In genomic region chr22:49855491-49855911, GRCh38 we compare ENCODE assay signal across 9 cellular contexts. TPM values are rescaled to one million over a fixed set of nuclear protein-coding genes. Genes with fewer than 3 reads are reported as not detected.
DNase-seq lines count a peak whose midpoint lies in the region; TF ChIP-seq lines count a peak whose summit lies in the region.
"Had no signal": no experiment of that assay in that cellular context is flagged by ENCODE, and none has a peak within 500 bp of the region (broad histone marks: within the 10 kb centered on the region; RNA-seq: fewer than 3 reads in every experiment).

No MANE protein-coding gene starts in this region.

- H3K27me3 ChIP-seq in KMS-11 (ENCODE audit: insufficient read depth, low read depth) = no peaks in the 10 kb centered on the region
- H3K27me3 ChIP-seq in brain microvascular endothelial cell (replicated peaks) = peaks cover 1% of the 10 kb centered on the region

- H2AFZ ChIP-seq in KMS-11 (ENCODE audit: low read depth) = no peak overlapping the region

- no peak overlapping the region for H3K9ac ChIP-seq in KMS-11

- peak overlapping the region; percentile 88; the same call in 1 of the 2 replicates for H3K4me2 ChIP-seq in KMS-11

- H3K27ac ChIP-seq in C4-2B (peak overlapping the region; percentile 52), KMS-11 (no peak overlapping the region), brain microvascular endothelial cell (no peak overlapping the region)

- in situ Hi-C loops in brain microvascular endothelial cell (cut with HindIII; ENCODE audit: low pct_ligation_motif_present, low sequenced_read_pairs) = no loop called here

- H3K36me3 ChIP-seq in KMS-11 (ENCODE audit: insufficient read depth) = no peaks in the 10 kb centered on the region
- no peaks in the 10 kb centered on the region for H3K36me3 ChIP-seq in brain microvascular endothelial cell (replicated peaks)

- H3K79me2 ChIP-seq in KMS-11 (ENCODE audit: insufficient read depth, low read depth) = peaks cover 39% of the 10 kb centered on the region

- no peak for TF ChIP-seq CTCF in C4-2B (conservative IDR thresholded peaks at IDR 0.05)
- no peak for TF ChIP-seq CTCF in KMS-11 (conservative IDR thresholded peaks at IDR 0.05; ENCODE audit: low read depth, low read length)
- no peak for TF ChIP-seq CTCF in brain microvascular endothelial cell (IDR thresholded peaks at IDR 0.05; ENCODE audit: low read depth, low read length, missing control alignments)

- no peak overlapping the region for H3K4me3 ChIP-seq in KMS-11 (IDR thresholded peaks at IDR 0.05; ENCODE audit: insufficient read depth, low read depth, low read length)
- peak overlapping the region; percentile 83 for H3K4me3 ChIP-seq in brain microvascular endothelial cell (ENCODE audit: low read depth, low read length)

- DNase-seq in brain microvascular endothelial cell (no peak), myocyte (ENCODE audit: low read depth) (peak; percentile 56), LoVo (ENCODE audit: low spot score) (no peak), T-helper 9 cell (no peak)
- DNase-seq in activated CD8-positive, alpha-beta memory T cell treated with anti-CD3 and anti-CD28 coated beads for 24 hours = no peak
- DNase-seq in activated CD8-positive, alpha-beta memory T cell treated with anti-CD3 and anti-CD28 coated beads, Interleukin-2, amount 50 U/mL, for 48 hours = no peak
- DNase-seq: T1000 had no signal

- H4K20me1 ChIP-seq in KMS-11 (ENCODE audit: insufficient read depth) = no peaks in the 10 kb centered on the region

- peaks cover 13% of the 10 kb centered on the region for H3K4me1 ChIP-seq in KMS-11 (ENCODE audit: low read depth, poor library complexity, severe bottlenecking)

RNA-seq across cellular contexts. Expression of gene ZBED4, which starts 1.9 kb away (rescaled TPM):
- 13.1 and 15.3 TPM in 2 replicates for total RNA-seq in myocyte
- polyA plus RNA-seq in myocyte (2012) = 7.8 TPM

RNA-seq across cellular contexts. Expression of gene BRD1, which starts 27.8 kb away (rescaled TPM):
- 20.1 and 21.4 TPM in 2 replicates for total RNA-seq in myocyte
- polyA plus RNA-seq in myocyte (2012) = 15.5 TPM
